Comparison of ENCODE assay signal across 8 cellular contexts in the genomic region with DNA sequence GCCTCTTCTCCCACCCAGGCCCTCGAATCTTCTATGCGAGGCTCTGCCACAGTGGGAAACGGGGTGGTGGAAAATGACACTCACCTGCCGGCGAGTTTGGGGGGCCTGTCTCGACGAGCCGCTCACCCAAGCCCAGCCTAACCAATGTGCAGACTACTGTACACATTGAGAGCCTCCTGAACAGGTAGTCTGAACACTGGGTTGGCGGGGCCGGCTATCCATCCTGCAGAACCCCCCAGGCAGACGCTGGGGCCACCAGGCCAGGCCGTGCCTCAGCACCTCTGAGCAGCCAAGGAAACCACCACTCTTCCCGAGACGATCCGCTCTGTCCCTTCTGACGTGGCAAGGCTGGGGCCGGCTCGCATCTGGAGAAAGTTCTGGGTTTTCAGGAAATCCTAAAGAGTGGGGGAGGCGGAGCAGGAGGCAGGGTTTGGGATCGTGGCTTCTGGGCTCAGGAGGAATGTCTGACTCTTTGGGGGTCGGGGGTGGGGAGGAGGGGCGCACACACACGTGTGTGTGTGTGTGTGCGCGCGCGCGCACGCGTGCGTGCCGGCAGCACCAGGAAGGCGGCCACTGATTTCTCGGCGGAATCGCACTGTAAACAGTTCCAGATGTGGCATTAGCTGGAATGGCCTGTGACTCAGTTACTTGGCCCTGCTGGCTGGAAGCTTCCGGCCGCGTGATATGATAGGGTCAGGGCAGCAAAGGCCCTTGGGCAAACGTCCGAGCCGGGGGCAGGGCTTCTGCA. TPM values are rescaled to one million over a fixed set of nuclear protein-coding genes. Genes with fewer than 3 reads are reported as not detected.
A peak's percentile ranks its signal among the peaks of the same experiment; 100 is the strongest.
DNase-seq lines count a peak whose midpoint lies in the region; ATAC-seq, FAIRE-seq and TF ChIP-seq lines count a peak whose summit lies in the region.
"Had no signal": no experiment of that assay in that cellular context is flagged by ENCODE, and none has a peak within 500 bp of the region (broad histone marks: within the 10 kb centered on the region; RNA-seq: fewer than 3 reads in every experiment).

No MANE protein-coding gene starts in this region.

- H3K9me3 Mint-ChIP-seq in WTC11: no peaks in the 10 kb centered on the region

- peak overlapping the region; percentile 37 for H3K4me3 ChIP-seq in mucosa of rectum (ENCODE audit: low read length in 2 of 2)
- H3K4me3 ChIP-seq in transverse colon: peak overlapping the region in 3 of 4 donors; percentile 17 to 35 (median 21)

- H3K27ac ChIP-seq in mucosa of rectum (ENCODE audit: low read depth in 2 of 2, low read length in 2 of 2) (peak overlapping the region; percentile 70 to 74), transverse colon (peak overlapping the region; percentile 64 to 87 (median 78))

- no peaks in the 10 kb centered on the region for H3K4me1 Mint-ChIP-seq in WTC11

- no peak overlapping the region for H3K4me3 Mint-ChIP-seq in WTC11

- intact Hi-C loops in transverse colon (cut with DNase I; ENCODE audit: low total_unique reads): loop anchor here (5.0 kb wide), 1 partner anchor 425 kb away; no protein-coding TSS in a partner anchor

- WGBS in transverse colon (ENCODE audit: low coverage in 1 of 2), 2 donors: 78 to 85% methylated on average over 3 to 33 of the region's 42 CpGs

- H3K27me3 Mint-ChIP-seq in WTC11 (ENCODE audit: low read depth): no peaks in the 10 kb centered on the region; the same call in 1 of the 2 replicates

- POLR2A ChIA-PET in WTC11 (lab: Charles Lee): no interaction called here

- H3K36me3 ChIP-seq in mucosa of rectum (ENCODE audit: control insufficient read depth in 2 of 2, insufficient read depth in 2 of 2, low read length in 2 of 2): peaks cover 56 to 74% of the 10 kb centered on the region in 2 donors
- H3K36me3 ChIP-seq in transverse colon: peaks cover 0 to 29% (median 10%) of the 10 kb centered on the region in 4 donors

- DNase-seq in LHCN-M2 (ENCODE audit: low read depth): peak; percentile 68
- peak; percentile 51 for DNase-seq in transverse colon
- no peak for DNase-seq in DMS153 (lab: John Stamatoyannopoulos, UW)
- DNase-seq in WTC11 (ENCODE audit: low spot score): no peak
- no peak for DNase-seq in NCI-H1092 (lab: John Stamatoyannopoulos, UW)

- H3K27ac Mint-ChIP-seq in WTC11: no peak overlapping the region

- H3K9me3 ChIP-seq in mucosa of rectum (ENCODE audit: control insufficient read depth in 2 of 2, low read length in 2 of 2) (no peaks in the 10 kb centered on the region), transverse colon (no peaks in the 10 kb centered on the region)

- peak overlapping the region; percentile 45 to 56 for H3K9ac ChIP-seq in mucosa of rectum (ENCODE audit: low read depth in 1 of 2, low read length in 2 of 2)

- FAIRE-seq in endometrium (lab: Jason Lieb, UNC): peak; percentile 12

- H3K36me3 Mint-ChIP-seq in WTC11: peaks cover 28% of the 10 kb centered on the region

- peaks cover 3 to 5% of the 10 kb centered on the region in 2 donors for H3K4me1 ChIP-seq in mucosa of rectum (ENCODE audit: control insufficient read depth in 2 of 2, insufficient read depth in 2 of 2, low read length in 2 of 2)
- H3K4me1 ChIP-seq in transverse colon: peaks cover 0 to 12% (median 2%) of the 10 kb centered on the region in 4 donors

- in situ Hi-C loops in transverse colon (cut with MboI; ENCODE audit: low pct_ligation_motif_present in 1 of 4, low pct_unique_long_range_greater_than_20kb in 1 of 4, low sequenced_read_pairs in 3 of 4): no loop called here

- TF ChIP-seq POLR2A in transverse colon (IDR thresholded peaks at IDR 0.05): no peak

- no peak for ATAC-seq in WTC11

- H3K27me3 ChIP-seq in mucosa of rectum (ENCODE audit: control insufficient read depth in 2 of 2, insufficient read depth in 2 of 2, low read length in 2 of 2) (no peaks in the 10 kb centered on the region), transverse colon (no peaks in the 10 kb centered on the region)

- CTCF ChIA-PET in WTC11 (lab: Charles Lee): interaction anchor here (0.5 to 1.5 kb wide), 3 partner anchors 41 to 95 kb away, joined by 3 to 6 read pairs (median 3); a partner anchor contains a TSS

- no peak for TF ChIP-seq EP300 in transverse colon (IDR thresholded peaks at IDR 0.05; ENCODE audit: low read depth)

- no peak for TF ChIP-seq CTCF in transverse colon (IDR thresholded peaks at IDR 0.05)
- TF ChIP-seq CTCF in WTC11 (IDR thresholded peaks at IDR 0.05): no peak

TF ChIP-seq in WTC11, 78 proteins besides CTCF, POLR2A, EP300 and RAD21 (continues in another document):
- no peak for TF ChIP-seq GABPB1 (CRISPR knock-in tag; IDR thresholded peaks at IDR 0.05)
- TF ChIP-seq, protein P1, sequence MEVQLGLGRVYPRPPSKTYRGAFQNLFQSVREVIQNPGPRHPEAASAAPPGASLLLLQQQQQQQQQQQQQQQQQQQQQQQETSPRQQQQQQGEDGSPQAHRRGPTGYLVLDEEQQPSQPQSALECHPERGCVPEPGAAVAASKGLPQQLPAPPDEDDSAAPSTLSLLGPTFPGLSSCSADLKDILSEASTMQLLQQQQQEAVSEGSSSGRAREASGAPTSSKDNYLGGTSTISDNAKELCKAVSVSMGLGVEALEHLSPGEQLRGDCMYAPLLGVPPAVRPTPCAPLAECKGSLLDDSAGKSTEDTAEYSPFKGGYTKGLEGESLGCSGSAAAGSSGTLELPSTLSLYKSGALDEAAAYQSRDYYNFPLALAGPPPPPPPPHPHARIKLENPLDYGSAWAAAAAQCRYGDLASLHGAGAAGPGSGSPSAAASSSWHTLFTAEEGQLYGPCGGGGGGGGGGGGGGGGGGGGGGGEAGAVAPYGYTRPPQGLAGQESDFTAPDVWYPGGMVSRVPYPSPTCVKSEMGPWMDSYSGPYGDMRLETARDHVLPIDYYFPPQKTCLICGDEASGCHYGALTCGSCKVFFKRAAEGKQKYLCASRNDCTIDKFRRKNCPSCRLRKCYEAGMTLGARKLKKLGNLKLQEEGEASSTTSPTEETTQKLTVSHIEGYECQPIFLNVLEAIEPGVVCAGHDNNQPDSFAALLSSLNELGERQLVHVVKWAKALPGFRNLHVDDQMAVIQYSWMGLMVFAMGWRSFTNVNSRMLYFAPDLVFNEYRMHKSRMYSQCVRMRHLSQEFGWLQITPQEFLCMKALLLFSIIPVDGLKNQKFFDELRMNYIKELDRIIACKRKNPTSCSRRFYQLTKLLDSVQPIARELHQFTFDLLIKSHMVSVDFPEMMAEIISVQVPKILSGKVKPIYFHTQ (CRISPR knock-in tag; IDR thresholded peaks at IDR 0.05): no peak
- TF ChIP-seq ZNF232 (CRISPR knock-in tag; IDR thresholded peaks at IDR 0.05): no peak
- TF ChIP-seq TCF7 (CRISPR knock-in tag; IDR thresholded peaks at IDR 0.05; ENCODE audit: low read depth): no peak
- TF ChIP-seq, protein P2, sequence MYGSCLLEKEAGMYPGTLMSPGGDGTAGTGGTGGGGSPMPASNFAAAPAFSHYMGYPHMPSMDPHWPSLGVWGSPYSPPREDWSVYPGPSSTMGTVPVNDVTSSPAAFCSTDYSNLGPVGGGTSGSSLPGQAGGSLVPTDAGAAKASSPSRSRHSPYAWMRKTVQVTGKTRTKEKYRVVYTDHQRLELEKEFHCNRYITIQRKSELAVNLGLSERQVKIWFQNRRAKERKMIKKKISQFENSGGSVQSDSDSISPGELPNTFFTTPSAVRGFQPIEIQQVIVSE (CRISPR knock-in tag; IDR thresholded peaks at IDR 0.05; ENCODE audit: borderline replicate concordance): no peak
- TF ChIP-seq, protein P3, sequence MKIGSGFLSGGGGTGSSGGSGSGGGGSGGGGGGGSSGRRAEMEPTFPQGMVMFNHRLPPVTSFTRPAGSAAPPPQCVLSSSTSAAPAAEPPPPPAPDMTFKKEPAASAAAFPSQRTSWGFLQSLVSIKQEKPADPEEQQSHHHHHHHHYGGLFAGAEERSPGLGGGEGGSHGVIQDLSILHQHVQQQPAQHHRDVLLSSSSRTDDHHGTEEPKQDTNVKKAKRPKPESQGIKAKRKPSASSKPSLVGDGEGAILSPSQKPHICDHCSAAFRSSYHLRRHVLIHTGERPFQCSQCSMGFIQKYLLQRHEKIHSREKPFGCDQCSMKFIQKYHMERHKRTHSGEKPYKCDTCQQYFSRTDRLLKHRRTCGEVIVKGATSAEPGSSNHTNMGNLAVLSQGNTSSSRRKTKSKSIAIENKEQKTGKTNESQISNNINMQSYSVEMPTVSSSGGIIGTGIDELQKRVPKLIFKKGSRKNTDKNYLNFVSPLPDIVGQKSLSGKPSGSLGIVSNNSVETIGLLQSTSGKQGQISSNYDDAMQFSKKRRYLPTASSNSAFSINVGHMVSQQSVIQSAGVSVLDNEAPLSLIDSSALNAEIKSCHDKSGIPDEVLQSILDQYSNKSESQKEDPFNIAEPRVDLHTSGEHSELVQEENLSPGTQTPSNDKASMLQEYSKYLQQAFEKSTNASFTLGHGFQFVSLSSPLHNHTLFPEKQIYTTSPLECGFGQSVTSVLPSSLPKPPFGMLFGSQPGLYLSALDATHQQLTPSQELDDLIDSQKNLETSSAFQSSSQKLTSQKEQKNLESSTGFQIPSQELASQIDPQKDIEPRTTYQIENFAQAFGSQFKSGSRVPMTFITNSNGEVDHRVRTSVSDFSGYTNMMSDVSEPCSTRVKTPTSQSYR (CRISPR knock-in tag; IDR thresholded peaks at IDR 0.05): no peak
- TF ChIP-seq NFE2L1 (CRISPR knock-in tag; IDR thresholded peaks at IDR 0.05): no peak
- TF ChIP-seq TEAD4 (CRISPR knock-in tag; IDR thresholded peaks at IDR 0.05): no peak
- no peak for TF ChIP-seq ESRRA (CRISPR knock-in tag; IDR thresholded peaks at IDR 0.05; ENCODE audit: borderline replicate concordance)
- TF ChIP-seq ETV6 (CRISPR knock-in tag; IDR thresholded peaks at IDR 0.05): no peak
- TF ChIP-seq, protein P4, sequence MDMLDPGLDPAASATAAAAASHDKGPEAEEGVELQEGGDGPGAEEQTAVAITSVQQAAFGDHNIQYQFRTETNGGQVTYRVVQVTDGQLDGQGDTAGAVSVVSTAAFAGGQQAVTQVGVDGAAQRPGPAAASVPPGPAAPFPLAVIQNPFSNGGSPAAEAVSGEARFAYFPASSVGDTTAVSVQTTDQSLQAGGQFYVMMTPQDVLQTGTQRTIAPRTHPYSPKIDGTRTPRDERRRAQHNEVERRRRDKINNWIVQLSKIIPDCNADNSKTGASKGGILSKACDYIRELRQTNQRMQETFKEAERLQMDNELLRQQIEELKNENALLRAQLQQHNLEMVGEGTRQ (CRISPR knock-in tag; IDR thresholded peaks at IDR 0.05): no peak

RNA-seq across cellular contexts. Expression of a gene that starts 18.5 kb away (rescaled TPM):
- total RNA-seq in LHCN-M2 (2014; rRNA removed): 52.1 and 52.9 TPM in 2 replicates
- 37.2 TPM for polyA plus RNA-seq in LHCN-M2 (2012)
- 10 to 100 TPM in 3 of 4 donors, 1 to 10 TPM in 1; 2.8 to 40.4 (median 24.4) TPM for total RNA-seq in transverse colon
- 28.5 to 40.9 TPM (median 40.6 TPM) in 3 replicates for total RNA-seq in WTC11 (2021)

RNA-seq across cellular contexts. Expression of a gene that starts 30.8 kb away (rescaled TPM):
- total RNA-seq in LHCN-M2 (2014; rRNA removed): not detected in 2 replicates
- polyA plus RNA-seq in LHCN-M2 (2012): 0.11 TPM
- total RNA-seq in transverse colon: 1 to 10 TPM in 1 of 4 donors, under 1 TPM in 2, not detected in 1; 0.79 to 1.8 (median 0.96) TPM
- 0.23 TPM in 1 of 3 replicates, not detected in the others for total RNA-seq in WTC11 (2021)
- total RNA-seq: glomerular endothelial cell had no signal

RNA-seq across cellular contexts. Expression of a gene that starts 53.9 kb away (rescaled TPM):
- total RNA-seq in LHCN-M2 (2014; rRNA removed) (37.4 and 42.1 TPM in 2 replicates), transverse colon (10 to 100 TPM; 24.9 to 47.6 (median 35.6) TPM), WTC11 (2021) (125 to 126 TPM (median 126 TPM) in 3 replicates)
- polyA plus RNA-seq in LHCN-M2 (2012): 46.7 TPM

Comparison
In these comparisons a context has a peak if more than half of its experiments do, and no peak if none do; other contexts are left out.
1. DNase-seq: peak in LHCN-M2 (single experiment) and transverse colon (single experiment); none in DMS153 (single experiment), WTC11 (single experiment) and NCI-H1092 (single experiment).